9 cellular contexts compared by ENCODE assay signal in genomic region chr3:179449621-179450020, GRCh38. TPM values are rescaled to one million over a fixed set of nuclear protein-coding genes. Genes with fewer than 3 reads are reported as not detected.
DNase-seq lines count a peak whose midpoint lies in the region; ATAC-seq and TF ChIP-seq lines count a peak whose summit lies in the region.
"Had no signal": no experiment of that assay in that cellular context is flagged by ENCODE, and none has a peak within 500 bp of the region (broad histone marks: within the 10 kb centered on the region; RNA-seq: fewer than 3 reads in every experiment).

No MANE protein-coding gene starts in this region.

- peak overlapping the region; percentile 85 to 95 (median 92) for H3K27ac Mint-ChIP-seq in nephron

- peak overlapping the region; percentile 94 for H3K4me3 ChIP-seq in AG09309 (ENCODE audit: control insufficient read depth, low read depth, low read length)
- H3K4me3 ChIP-seq in Karpas-422 (ENCODE audit: low read length): no peak overlapping the region
- peak overlapping the region; percentile 36 for H3K4me3 ChIP-seq in colonic mucosa

- H3K79me2 ChIP-seq in Karpas-422 (ENCODE audit: low read length): no peaks in the 10 kb centered on the region

- TF ChIP-seq CTCF in AG09309 (IDR thresholded peaks at IDR 0.05; ENCODE audit: control insufficient read depth, insufficient read depth, low read depth, low read length, missing control alignments) (no peak), colonic mucosa (IDR thresholded peaks at IDR 0.05) (no peak), nephron (IDR thresholded peaks at IDR 0.05; ENCODE audit: unreplicated experiment in 3 of 3) (no peak)

- peak overlapping the region; percentile 87 to 95 (median 92) for H3K4me3 Mint-ChIP-seq in nephron

- no peak overlapping the region for H2AFZ ChIP-seq in Karpas-422 (ENCODE audit: low read length)

- H3K9ac ChIP-seq in Karpas-422 (ENCODE audit: low read length) (no peak overlapping the region), colonic mucosa (ENCODE audit: low read depth in 2 of 2, low read length in 2 of 2) (no peak overlapping the region)

- H3K9me3 ChIP-seq in Karpas-422 (ENCODE audit: low read length) (no peaks in the 10 kb centered on the region), colonic mucosa (no peaks in the 10 kb centered on the region)
- H3K9me3 ChIP-seq: pancreas had no signal

- H3K27me3 Mint-ChIP-seq in nephron (ENCODE audit: low read depth): no peaks in the 10 kb centered on the region

- peaks cover 17% of the 10 kb centered on the region for H3K4me1 ChIP-seq in Karpas-422 (ENCODE audit: low read length)
- no peaks in the 10 kb centered on the region for H3K4me1 ChIP-seq in colonic mucosa
- H3K4me1 ChIP-seq: pancreas had no signal

- H4K20me1 ChIP-seq in Karpas-422 (ENCODE audit: insufficient read depth, low read depth, low read length): no peaks in the 10 kb centered on the region

- no peaks in the 10 kb centered on the region for H3K36me3 ChIP-seq in Karpas-422 (ENCODE audit: insufficient read depth, low read length)
- no peaks in the 10 kb centered on the region for H3K36me3 ChIP-seq in colonic mucosa
- H3K36me3 ChIP-seq: pancreas had no signal

- H3K4me2 ChIP-seq in Karpas-422 (ENCODE audit: low read depth, low read length, poor library complexity, severe bottlenecking): peak overlapping the region; percentile 65

- no peaks in the 10 kb centered on the region for H3K9me2 ChIP-seq in Karpas-422 (replicated peaks; ENCODE audit: insufficient read depth, low read length)

- peaks cover 5% of the 10 kb centered on the region for H3K36me3 Mint-ChIP-seq in nephron (ENCODE audit: low read depth)

- H3K27ac ChIP-seq in Karpas-422 (ENCODE audit: low read length) (no peak overlapping the region), colonic mucosa (peak overlapping the region; percentile 79)

- intact Hi-C loops in colonic mucosa (cut with DNase I): loop anchor here (5.0 to 10.0 kb wide), 2 partner anchors 85 to 108 kb away; no protein-coding TSS in a partner anchor

- H3K4me1 Mint-ChIP-seq in nephron: peaks cover 40% of the 10 kb centered on the region

- ATAC-seq in GM21786 (IDR thresholded peaks at IDR 0.05; ENCODE audit: unreplicated experiment): no peak
- ATAC-seq in HG03108 (IDR thresholded peaks at IDR 0.05; ENCODE audit: unreplicated experiment): no peak
- ATAC-seq: pancreas had no signal

- H3K9me3 Mint-ChIP-seq in nephron: no peaks in the 10 kb centered on the region

- H3K27me3 ChIP-seq in Karpas-422 (ENCODE audit: low read length) (no peaks in the 10 kb centered on the region), colonic mucosa (no peaks in the 10 kb centered on the region)

- DNase-seq in AG09309 (ENCODE audit: low read depth) (no peak), Karpas-422 (no peak), colonic mucosa (no peak), HuH-7.5 (ENCODE audit: low spot score) (no peak), SKM-1 treated with dmso at 0.1 percent for 144 hours (lab: John Stamatoyannopoulos, UW; ENCODE audit: unreplicated experiment) (no peak)
- DNase-seq: pancreas had no signal

RNA-seq across cellular contexts. Expression of gene GNB4, which starts 1.6 kb away (rescaled TPM):
- total RNA-seq in Karpas-422 (2014; rRNA removed; shearing (Covaris generic); ENCODE audit: low replicate concordance): 0.18 and 0.78 TPM in 2 replicates
- total RNA-seq in colonic mucosa: 10 to 100 TPM in 1 of 2 donors, 1 to 10 TPM in 1; 3.1 to 10.4 TPM
